Comparison of ENCODE assay signal across 8 cellular contexts in the genomic region with DNA sequence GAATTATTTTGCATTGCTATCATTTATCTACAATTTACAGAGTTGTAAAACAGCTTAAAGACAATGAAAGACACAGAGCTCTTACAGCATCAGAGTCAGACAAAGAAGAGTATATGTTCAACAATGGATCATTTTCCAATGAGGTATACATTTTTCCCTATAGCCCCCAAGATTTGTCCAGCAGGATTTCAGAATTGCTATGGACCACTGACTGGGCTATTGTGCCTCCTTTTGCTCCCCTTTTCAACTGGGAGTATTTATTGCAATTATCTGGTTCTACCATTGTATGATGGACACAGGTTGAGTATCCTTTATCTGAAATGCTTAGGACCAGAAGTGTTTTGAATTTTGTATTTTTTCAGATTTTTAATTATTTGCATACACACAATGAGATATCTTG.
"Had no signal": no experiment of that assay in that cellular context is flagged by ENCODE, and none has a peak within 500 bp of the region (broad histone marks: within the 10 kb centered on the region; RNA-seq: fewer than 3 reads in every experiment).

No MANE protein-coding gene starts in this region.

- FAIRE-seq: G401.6, GM12878, GM12891, GM12892, GM18507, GM19239 had no signal

- H3K4me3 ChIP-seq: GM12878 had no signal

- ATAC-seq: GM12878 had no signal

- DNase-seq: GDM1, GF-D8 had no signal
